ENCODE assay signal across 29 cellular contexts in genomic region chr2:107731435-107731834, GRCh38.
"Had no signal": no experiment of that assay in that cellular context is flagged by ENCODE, and none has a peak within 500 bp of the region (broad histone marks: within the 10 kb centered on the region; RNA-seq: fewer than 3 reads in every experiment).

No MANE protein-coding gene starts in this region.

- H3K4me2 ChIP-seq: neural progenitor cell had no signal

- ATAC-seq: naive thymus-derived CD8-positive, alpha-beta T cell; natural killer cell treated with Interleukin-12 subunit alpha and Interleukin-12 subunit beta and Interleukin-15 and Interleukin-18, amount 100 ng/mL, for 72 hours; psoas muscle; right cardiac atrium; right lobe of liver; stimulated activated effector memory CD8-positive, alpha-beta T cell treated with anti-CD3 and anti-CD28 coated beads, Interleukin-12 subunit alpha, Interleukin-12 subunit beta, amount 100 ng/mL, for 72 hours; stimulated activated naive B cell treated with anti-CD40 and anti-IgM and Interleukin-4, amounts not matched to agents 10 μg/mL and 1 μg/mL and 100 μg/mL, for 72 hours had no signal

- H3K4me1 ChIP-seq: neural progenitor cell, parathyroid adenoma, psoas muscle, right lobe of liver, sigmoid colon, stomach, thyroid gland, tibial nerve, upper lobe of left lung, vagina had no signal

- H3K4me3 ChIP-seq: neural progenitor cell, ovary, psoas muscle, right lobe of liver, sigmoid colon, stomach, thoracic aorta, thyroid gland, tibial nerve, upper lobe of left lung, vagina had no signal

- H3K27ac Mint-ChIP-seq: naive thymus-derived CD8-positive, alpha-beta T cell; natural killer cell treated with Interleukin-12 subunit alpha and Interleukin-12 subunit beta and Interleukin-15 and Interleukin-18, amount 100 ng/mL, for 72 hours; nephron progenitor cell; neural progenitor cell; progenitor cell of endocrine pancreas; stimulated activated effector memory CD8-positive, alpha-beta T cell treated with anti-CD3 and anti-CD28 coated beads, Interleukin-12 subunit alpha, Interleukin-12 subunit beta, amount 100 ng/mL, for 72 hours; stimulated activated naive B cell treated with anti-CD40 and anti-IgM and Interleukin-4, amounts not matched to agents 10 μg/mL and 1 μg/mL and 100 μg/mL, for 72 hours; stimulated activated naive CD8-positive, alpha-beta T cell treated with anti-CD3 and anti-CD28 coated beads, Interleukin-15, Interleukin-2, amounts not matched to agents 100 ng/mL and 50 ng/mL, for 24 hours had no signal

- H3K9me3 Mint-ChIP-seq: natural killer cell treated with Interleukin-12 subunit alpha and Interleukin-12 subunit beta and Interleukin-15 and Interleukin-18, amount 100 ng/mL, for 72 hours; nephron progenitor cell; neural progenitor cell; stimulated activated naive CD8-positive, alpha-beta T cell treated with anti-CD3 and anti-CD28 coated beads, Interleukin-15, Interleukin-2, amounts not matched to agents 100 ng/mL and 50 ng/mL, for 24 hours had no signal

- H3K4me1 Mint-ChIP-seq: naive thymus-derived CD8-positive, alpha-beta T cell; nephron progenitor cell; neural progenitor cell; stimulated activated effector memory CD8-positive, alpha-beta T cell treated with anti-CD3 and anti-CD28 coated beads, Interleukin-12 subunit alpha, Interleukin-12 subunit beta, amount 100 ng/mL, for 72 hours; stimulated activated naive B cell treated with anti-CD40 and anti-IgM and Interleukin-4, amounts not matched to agents 10 μg/mL and 1 μg/mL and 100 μg/mL, for 72 hours had no signal

- H2AFZ ChIP-seq: neural progenitor cell, parathyroid adenoma had no signal

- FAIRE-seq: small intestine had no signal

- H3K27me3 ChIP-seq: neural progenitor cell, ovary, sigmoid colon, stomach, thyroid gland, tibial nerve, upper lobe of left lung, vagina had no signal

- H3K27ac ChIP-seq: neural progenitor cell, ovary, parathyroid adenoma, psoas muscle, right lobe of liver, sigmoid colon, stomach, thoracic aorta, thyroid gland, tibial nerve, upper lobe of left lung, vagina had no signal

- H3K27me3 Mint-ChIP-seq: naive thymus-derived CD8-positive, alpha-beta T cell; natural killer cell treated with Interleukin-12 subunit alpha and Interleukin-12 subunit beta and Interleukin-15 and Interleukin-18, amount 100 ng/mL, for 72 hours; progenitor cell of endocrine pancreas; stimulated activated naive B cell treated with anti-CD40 and anti-IgM and Interleukin-4, amounts not matched to agents 10 μg/mL and 1 μg/mL and 100 μg/mL, for 72 hours; stimulated activated naive CD8-positive, alpha-beta T cell treated with anti-CD3 and anti-CD28 coated beads, Interleukin-15, Interleukin-2, amounts not matched to agents 100 ng/mL and 50 ng/mL, for 24 hours had no signal

- H3K9me3 ChIP-seq: ovary, psoas muscle, right lobe of liver, sigmoid colon, stomach, thoracic aorta, thyroid gland, tibial nerve, upper lobe of left lung, vagina had no signal

- H3K79me2 ChIP-seq: parathyroid adenoma had no signal

- H3K9ac ChIP-seq: neural progenitor cell, parathyroid adenoma had no signal

- DNase-seq: naive thymus-derived CD8-positive, alpha-beta T cell; nephron progenitor cell; occipital lobe; ovary; posterior cingulate gyrus; psoas muscle; right cardiac atrium; right lobe of liver; sigmoid colon; small intestine; stimulated activated CD4-positive, alpha-beta T cell treated with anti-CD3 and anti-CD28 coated beads, Interleukin-15, amount 100 ng/mL, for 24 hours; stimulated activated CD4-positive, alpha-beta T cell treated with anti-CD3 and anti-CD28 coated beads, Interleukin-2, amount 100 ng/mL, for 24 hours; stimulated activated CD4-positive, alpha-beta T cell treated with anti-CD3 and anti-CD28 coated beads, Interleukin-2, amount 100 ng/mL, for 48 hours; stimulated activated CD4-positive, alpha-beta T cell treated with anti-CD3 and anti-CD28 coated beads, Interleukin-4, amount 100 ng/mL, for 24 hours; stimulated activated naive B cell treated with anti-CD40 and anti-IgM and Interleukin-4, amounts not matched to agents 10 μg/mL and 1 μg/mL and 100 μg/mL, for 72 hours; stimulated activated naive CD4-positive, alpha-beta T cell treated with Interleukin-2 at 50 U/mL for 16 hours; stomach; thyroid gland; trophoblast cell; upper lobe of left lung had no signal

- H3K4me3 Mint-ChIP-seq: naive thymus-derived CD8-positive, alpha-beta T cell; natural killer cell treated with Interleukin-12 subunit alpha and Interleukin-12 subunit beta and Interleukin-15 and Interleukin-18, amount 100 ng/mL, for 72 hours; nephron progenitor cell; neural progenitor cell; stimulated activated effector memory CD8-positive, alpha-beta T cell treated with anti-CD3 and anti-CD28 coated beads, Interleukin-12 subunit alpha, Interleukin-12 subunit beta, amount 100 ng/mL, for 72 hours; stimulated activated naive B cell treated with anti-CD40 and anti-IgM and Interleukin-4, amounts not matched to agents 10 μg/mL and 1 μg/mL and 100 μg/mL, for 72 hours; stimulated activated naive CD8-positive, alpha-beta T cell treated with anti-CD3 and anti-CD28 coated beads, Interleukin-15, Interleukin-2, amounts not matched to agents 100 ng/mL and 50 ng/mL, for 24 hours had no signal

- H3K36me3 ChIP-seq: neural progenitor cell, ovary, right lobe of liver, sigmoid colon, stomach, thoracic aorta, thyroid gland, tibial nerve, upper lobe of left lung, vagina had no signal

- H3K36me3 Mint-ChIP-seq: naive thymus-derived CD8-positive, alpha-beta T cell; natural killer cell treated with Interleukin-12 subunit alpha and Interleukin-12 subunit beta and Interleukin-15 and Interleukin-18, amount 100 ng/mL, for 72 hours; neural progenitor cell; stimulated activated effector memory CD8-positive, alpha-beta T cell treated with anti-CD3 and anti-CD28 coated beads, Interleukin-12 subunit alpha, Interleukin-12 subunit beta, amount 100 ng/mL, for 72 hours; stimulated activated naive B cell treated with anti-CD40 and anti-IgM and Interleukin-4, amounts not matched to agents 10 μg/mL and 1 μg/mL and 100 μg/mL, for 72 hours had no signal
